In genomic region chrX:131366387-131366786, GRCh38 we compare ENCODE assay signal across 11 cellular contexts.
DNase-seq lines count a peak whose midpoint lies in the region; FAIRE-seq and TF ChIP-seq lines count a peak whose summit lies in the region.
"Had no signal": no experiment of that assay in that cellular context is flagged by ENCODE, and none has a peak within 500 bp of the region (broad histone marks: within the 10 kb centered on the region; RNA-seq: fewer than 3 reads in every experiment).

No MANE protein-coding gene starts in this region.

- no peak overlapping the region for H3K27ac ChIP-seq in MM.1S (ENCODE audit: low read length)

- TF ChIP-seq CTCF in GM12875 (IDR thresholded peaks at IDR 0.05; ENCODE audit: borderline replicate concordance, insufficient read depth, low read depth, low read length) (peak; percentile 17; the same call in 1 of the 2 replicates), MM.1S (IDR thresholded peaks at IDR 0.05; ENCODE audit: low read length) (peak; percentile 51), endothelial cell (IDR thresholded peaks at IDR 0.05; ENCODE audit: unreplicated experiment) (peak; percentile 27), osteocyte (IDR thresholded peaks at IDR 0.05) (peak; percentile 19), mesothelial cell of epicardium (IDR thresholded peaks at IDR 0.05; ENCODE audit: unreplicated experiment) (no peak)

- H3F3A ChIP-seq in MM.1S (ENCODE audit: insufficient read depth, low read length), result no peaks in the 10 kb centered on the region

- no peaks in the 10 kb centered on the region for H3K9me3 Mint-ChIP-seq in endothelial cell (ENCODE audit: unreplicated experiment)
- no peaks in the 10 kb centered on the region for H3K9me3 Mint-ChIP-seq in osteocyte (ENCODE audit: unreplicated experiment)
- H3K9me3 Mint-ChIP-seq in mesothelial cell of epicardium, result no peaks in the 10 kb centered on the region
- H3K9me3 Mint-ChIP-seq: dendritic cell treated with granulocyte-macrophage colony-stimulating factor and Interleukin-4, amounts not matched to agents 40 ng/mL and 50 ng/mL, for 4 days had no signal

- DNase-seq in MM.1S (peak; percentile 61), endothelial cell (ENCODE audit: low spot score) (no peak), osteocyte (ENCODE audit: extremely low spot score, unreplicated experiment) (no peak), mesothelial cell of epicardium (ENCODE audit: low spot score in 2 of 2, unreplicated experiment in 2 of 2) (no peak), NCI-H526 treated with DMSO at 0.1 percent for 48 hours (lab: John Stamatoyannopoulos, UW) (no peak), GM12891 (ENCODE audit: insufficient read length, low spot score) (no peak)
- DNase-seq: activated gamma-delta T cell; SHP77; stimulated activated naive CD4-positive, alpha-beta T cell treated with Interleukin-2 at 50 U/mL for 16 hours had no signal

- TF ChIP-seq POLR2A in GM12891 (IDR thresholded peaks at IDR 0.05; ENCODE audit: low read depth, low read length), result no peak

- no peaks in the 10 kb centered on the region for H3K79me2 ChIP-seq in MM.1S (ENCODE audit: low read length)

- H3K9me3 ChIP-seq in MM.1S (replicated peaks; ENCODE audit: insufficient read depth, low read length), result no peaks in the 10 kb centered on the region

- H3K4me3 Mint-ChIP-seq in endothelial cell (ENCODE audit: unreplicated experiment), result no peak overlapping the region
- no peak overlapping the region for H3K4me3 Mint-ChIP-seq in osteocyte (ENCODE audit: unreplicated experiment)
- no peak overlapping the region for H3K4me3 Mint-ChIP-seq in mesothelial cell of epicardium
- H3K4me3 Mint-ChIP-seq: dendritic cell treated with granulocyte-macrophage colony-stimulating factor and Interleukin-4, amounts not matched to agents 40 ng/mL and 50 ng/mL, for 4 days had no signal

- no peaks in the 10 kb centered on the region for H4K20me1 ChIP-seq in MM.1S (ENCODE audit: insufficient read depth, low read length)

- H3K9me2 ChIP-seq in MM.1S (replicated peaks; ENCODE audit: insufficient read depth, low read length), result no peaks in the 10 kb centered on the region

- H3K36me3 ChIP-seq in MM.1S (replicated peaks; ENCODE audit: insufficient read depth, low read length), result no peaks in the 10 kb centered on the region

- H3K4me2 ChIP-seq in MM.1S (ENCODE audit: low read depth, low read length), result 0 out of 2 replicates have a peak overlapping the region, but pooled peaks have one; percentile 4

- H3K4me1 ChIP-seq in MM.1S (ENCODE audit: low read length), result no peaks in the 10 kb centered on the region

- H3K4me1 Mint-ChIP-seq in endothelial cell (ENCODE audit: unreplicated experiment), result no peaks in the 10 kb centered on the region
- H3K4me1 Mint-ChIP-seq in osteocyte (ENCODE audit: unreplicated experiment), result no peaks in the 10 kb centered on the region
- H3K4me1 Mint-ChIP-seq in mesothelial cell of epicardium, result no peaks in the 10 kb centered on the region

- H3K9ac ChIP-seq in MM.1S (ENCODE audit: low read length), result no peak overlapping the region

- 0 out of 2 replicates have a peak overlapping the region, but pooled peaks have one; percentile 41 for H2AFZ ChIP-seq in MM.1S (ENCODE audit: low read length)

- FAIRE-seq in GM12891 (lab: Jason Lieb, UNC), result no peak

- H3K36me3 Mint-ChIP-seq in endothelial cell (ENCODE audit: low read depth, unreplicated experiment) (no peaks in the 10 kb centered on the region), osteocyte (ENCODE audit: unreplicated experiment) (peaks cover 5% of the 10 kb centered on the region), mesothelial cell of epicardium (peaks cover 8% of the 10 kb centered on the region)

- no peaks in the 10 kb centered on the region for H3K27me3 Mint-ChIP-seq in endothelial cell (ENCODE audit: unreplicated experiment)
- no peaks in the 10 kb centered on the region for H3K27me3 Mint-ChIP-seq in osteocyte (ENCODE audit: unreplicated experiment)
- no peaks in the 10 kb centered on the region for H3K27me3 Mint-ChIP-seq in mesothelial cell of epicardium (ENCODE audit: low read depth)
- H3K27me3 Mint-ChIP-seq: dendritic cell treated with granulocyte-macrophage colony-stimulating factor and Interleukin-4, amounts not matched to agents 40 ng/mL and 50 ng/mL, for 4 days had no signal

- no peak overlapping the region for H3K27ac Mint-ChIP-seq in endothelial cell (ENCODE audit: unreplicated experiment)
- no peak overlapping the region for H3K27ac Mint-ChIP-seq in osteocyte (ENCODE audit: unreplicated experiment)
- no peak overlapping the region for H3K27ac Mint-ChIP-seq in mesothelial cell of epicardium
- H3K27ac Mint-ChIP-seq: dendritic cell treated with granulocyte-macrophage colony-stimulating factor and Interleukin-4, amounts not matched to agents 40 ng/mL and 50 ng/mL, for 4 days had no signal

- H3K27me3 ChIP-seq in MM.1S (replicated peaks; ENCODE audit: insufficient read depth, low read length), result no peaks in the 10 kb centered on the region

- no peak overlapping the region for H3K4me3 ChIP-seq in GM12875 (ENCODE audit: low read depth, low read length)
- no peak overlapping the region for H3K4me3 ChIP-seq in MM.1S (ENCODE audit: low read length)

TF ChIP-seq in GM12891, 5 proteins besides CTCF, POLR2A, EP300 and RAD21:
- TF ChIP-seq POU2F2 (IDR thresholded peaks at IDR 0.05; ENCODE audit: low read depth, low read length), result no peak
